9 cellular contexts compared by ENCODE assay signal in genomic region chr13:25170554-25171107, GRCh38. TPM values are rescaled to one million over a fixed set of nuclear protein-coding genes. Genes with fewer than 3 reads are reported as not detected.
DNase-seq lines count a peak whose midpoint lies in the region; ATAC-seq, FAIRE-seq and TF ChIP-seq lines count a peak whose summit lies in the region.
"Had no signal": no experiment of that assay in that cellular context is flagged by ENCODE, and none has a peak within 500 bp of the region (broad histone marks: within the 10 kb centered on the region; RNA-seq: fewer than 3 reads in every experiment).

No MANE protein-coding gene starts in this region.

- no peak for TF ChIP-seq POLR2A in endothelial cell of umbilical vein (IDR thresholded peaks at IDR 0.05; ENCODE audit: low read depth, low read length)
- TF ChIP-seq POLR2A in transverse colon (IDR thresholded peaks at IDR 0.05): no peak

- peak overlapping the region; percentile 23 for H3K18ac ChIP-seq in trophoblast cell (ENCODE audit: low read length)

- POLR2A ChIA-PET in endothelial cell of umbilical vein (lab: Charles Lee): no interaction called here

- H2BK12ac ChIP-seq in trophoblast cell (ENCODE audit: low read length): no peak overlapping the region

- H4K8ac ChIP-seq in trophoblast cell (ENCODE audit: low read depth, low read length): peak overlapping the region; percentile 56

- H4K20me1 ChIP-seq in endothelial cell of umbilical vein (replicated peaks; ENCODE audit: control insufficient read depth, extremely low read depth, insufficient read depth, low read length): no peaks in the 10 kb centered on the region

- peak overlapping the region; percentile 24 for H3K4ac ChIP-seq in trophoblast cell (ENCODE audit: low read depth, low read length)

- H3K4me3 ChIP-seq in GM06990 (replicated peaks; ENCODE audit: low read depth, low read length): peak overlapping the region; percentile 37
- H3K4me3 ChIP-seq in endothelial cell of umbilical vein (replicated peaks in 1 of 3; ENCODE audit: insufficient read depth in 1 of 3, low read depth in 1 of 3, low read length in 3 of 3): peak overlapping the region in 1 of 3 experiments; percentile 8
- H3K4me3 ChIP-seq in trophoblast cell (ENCODE audit: low read depth, low read length): peak overlapping the region; percentile 68
- peak overlapping the region in 2 of 4 donors; percentile 23 to 43 for H3K4me3 ChIP-seq in transverse colon

- no peak for ATAC-seq in GM19023 (IDR thresholded peaks at IDR 0.05; ENCODE audit: unreplicated experiment)

- H3K27me3 ChIP-seq in GM06990 (replicated peaks; ENCODE audit: control insufficient read depth, insufficient read depth, low read length) (no peaks in the 10 kb centered on the region; the same call in none of the 2 replicates), endothelial cell of umbilical vein (ENCODE audit: control insufficient read depth in 2 of 2, insufficient read depth in 2 of 2, low read length in 2 of 2) (peaks cover 34 to 68% of the 10 kb centered on the region in 2 experiments), trophoblast cell (ENCODE audit: insufficient read depth, low read length) (peaks cover 3% of the 10 kb centered on the region), transverse colon (peaks cover 70% of the 10 kb centered on the region)

- H3K9me3 ChIP-seq in endothelial cell of umbilical vein (replicated peaks; ENCODE audit: control insufficient read depth, insufficient read depth, low read length) (no peaks in the 10 kb centered on the region), trophoblast cell (ENCODE audit: insufficient read depth, low read depth, low read length) (peaks cover 5% of the 10 kb centered on the region), transverse colon (no peaks in the 10 kb centered on the region)

- no peak overlapping the region for H3K27ac ChIP-seq in endothelial cell of umbilical vein (ENCODE audit: insufficient read depth, low read depth, low read length)
- no peak overlapping the region for H3K27ac ChIP-seq in trophoblast cell (ENCODE audit: low read depth, low read length)
- H3K27ac ChIP-seq in transverse colon: no peak overlapping the region

- peak overlapping the region; percentile 40 for H2BK120ac ChIP-seq in trophoblast cell (ENCODE audit: insufficient read depth, low read length, poor library complexity)

- intact Hi-C loops in endothelial cell of umbilical vein (cut with micrococcal nuclease): no loop called here
- intact Hi-C loops in transverse colon (cut with DNase I; ENCODE audit: low total_unique reads): no loop called here

- H3K23ac ChIP-seq in trophoblast cell (ENCODE audit: low read length): no peak overlapping the region

- peaks cover 10% of the 10 kb centered on the region for H3K79me1 ChIP-seq in trophoblast cell (ENCODE audit: low read length)

- CTCF ChIA-PET in endothelial cell of umbilical vein (lab: Charles Lee): no interaction called here

- peak overlapping the region; percentile 17 for H3K14ac ChIP-seq in trophoblast cell (ENCODE audit: low read length)

- FAIRE-seq in endothelial cell of umbilical vein (lab: Jason Lieb, UNC): no peak

- dilution Hi-C loops in endothelial cell of umbilical vein (cut with MboI; ENCODE audit: extremely low pct_ligation_motif_present, low sequenced_read_pairs): no loop called here

- peak overlapping the region; percentile 28 for H4K91ac ChIP-seq in trophoblast cell (ENCODE audit: low read depth, low read length)

- BruUV-seq in endothelial cell of umbilical vein (replicated peaks; lab: Mats Ljungman, UMichigan): no TSS peak

- no peaks in the 10 kb centered on the region for H3K79me2 ChIP-seq in endothelial cell of umbilical vein (ENCODE audit: control insufficient read depth, insufficient read depth, low read length)
- peaks cover 4% of the 10 kb centered on the region for H3K79me2 ChIP-seq in trophoblast cell (ENCODE audit: control insufficient read depth, insufficient read depth, low read length, poor library complexity)

- H3K4me2 ChIP-seq in endothelial cell of umbilical vein (ENCODE audit: insufficient read depth, low read length) (no peak overlapping the region), trophoblast cell (ENCODE audit: low read length) (peak overlapping the region; percentile 92)

- no peak overlapping the region for H2BK5ac ChIP-seq in trophoblast cell (ENCODE audit: low read depth, low read length, poor library complexity)

- H4K12ac ChIP-seq in trophoblast cell (ENCODE audit: low read depth, low read length): peak overlapping the region; percentile 61

- no peaks in the 10 kb centered on the region for H3K36me3 ChIP-seq in GM06990 (ENCODE audit: control insufficient read depth, insufficient read depth, low read length)
- H3K36me3 ChIP-seq in endothelial cell of umbilical vein (ENCODE audit: control insufficient read depth in 2 of 2, extremely low read depth in 1 of 2, insufficient read depth in 2 of 2, low read length in 2 of 2): no peaks in the 10 kb centered on the region
- H3K36me3 ChIP-seq in trophoblast cell (ENCODE audit: control insufficient read depth in 1 of 2, insufficient read depth in 2 of 2, low read length in 2 of 2): no peaks in the 10 kb centered on the region
- no peaks in the 10 kb centered on the region for H3K36me3 ChIP-seq in transverse colon

- H2AK5ac ChIP-seq in trophoblast cell (ENCODE audit: low read length): no peak overlapping the region

- no peak for TF ChIP-seq CTCF in GM06990 (IDR thresholded peaks at IDR 0.05; ENCODE audit: insufficient read depth, low read length, poor library complexity, severe bottlenecking)
- TF ChIP-seq CTCF in endothelial cell of umbilical vein (IDR thresholded peaks at IDR 0.05; ENCODE audit: extremely low read depth in 1 of 2, insufficient read depth in 1 of 2, low read depth in 1 of 2, low read length in 2 of 2): no peak
- TF ChIP-seq CTCF in transverse colon (IDR thresholded peaks at IDR 0.05): no peak

- in situ Hi-C loops in transverse colon (cut with MboI; ENCODE audit: low pct_ligation_motif_present in 1 of 4, low pct_unique_long_range_greater_than_20kb in 1 of 4, low sequenced_read_pairs in 3 of 4): no loop called here

- WGBS in trophoblast cell (ENCODE audit: extremely low coverage, insufficient coverage, insufficient read length): no CpG with 5 or more reads among the region's 74 CpGs
- WGBS in transverse colon (ENCODE audit: low coverage in 1 of 2), 2 donors: 25% methylated on average over 35 of the region's 74 CpGs; no CpG with 5 or more reads in 1 of the 2 donors

- H3K4me1 ChIP-seq in endothelial cell of umbilical vein (ENCODE audit: control insufficient read depth, extremely low read depth, insufficient read depth, low read length) (no peaks in the 10 kb centered on the region), trophoblast cell (ENCODE audit: control insufficient read depth in 1 of 2, insufficient read depth in 2 of 2, low read length in 2 of 2) (peaks cover 2 to 11% of the 10 kb centered on the region in 2 experiments), transverse colon (peaks cover 0 to 7% (median 2%) of the 10 kb centered on the region in 4 donors)

- no peak overlapping the region for H3K9ac ChIP-seq in endothelial cell of umbilical vein (replicated peaks; ENCODE audit: extremely low read depth, insufficient read depth, low read length)
- H3K9ac ChIP-seq in trophoblast cell (ENCODE audit: low read length): no peak overlapping the region

- TF ChIP-seq EP300 in transverse colon (IDR thresholded peaks at IDR 0.05; ENCODE audit: low read depth): no peak

- DNase-seq in GM06990 (ENCODE audit: extremely low read depth, insufficient read length) (no peak), NCI-H128 (lab: John Stamatoyannopoulos, UW; ENCODE audit: unreplicated experiment) (peak; percentile 7), endothelial cell of umbilical vein (ENCODE audit: low read depth, low spot score) (no peak), trophoblast cell (peak in 1 of 2 donors; percentile 9), transverse colon (no peak), NCI-H187 treated with DMSO at 0.1 percent for 48 hours (lab: John Stamatoyannopoulos, UW) (no peak)
- DNase-seq in activated naive CD4-positive, alpha-beta T cell treated with Interleukin-2 at 50 U/mL for 16 hours: no peak

- H3K9me1 ChIP-seq in endothelial cell of umbilical vein (replicated peaks; ENCODE audit: control insufficient read depth, extremely low read depth, insufficient read depth, low read length): no peaks in the 10 kb centered on the region

- H2AFZ ChIP-seq in endothelial cell of umbilical vein (ENCODE audit: low read depth, low read length) (no peak overlapping the region), trophoblast cell (ENCODE audit: insufficient read depth, low read length, poor library complexity) (peak overlapping the region; percentile 72)

TF ChIP-seq in endothelial cell of umbilical vein, 7 proteins besides CTCF, POLR2A, EP300 and RAD21:
- TF ChIP-seq EZH2 (IDR thresholded peaks at IDR 0.05; ENCODE audit: borderline replicate concordance, low read depth, low read length, severe bottlenecking): peak; percentile 73
- no peak for TF ChIP-seq MAX (IDR thresholded peaks at IDR 0.05; ENCODE audit: insufficient read depth, insufficient read length)

RNA-seq across cellular contexts. Expression of gene AMER2, which starts 1.5 kb away (rescaled TPM):
- not detected in 2 replicates for total RNA-seq in endothelial cell of umbilical vein
- not detected in 2 replicates for polyA plus RNA-seq in endothelial cell of umbilical vein
- not detected in 2 replicates for polyA plus RNA-seq in endothelial cell of umbilical vein (2011; cell fraction: cytosol; rRNA removed)
- not detected in 2 replicates for polyA plus RNA-seq in endothelial cell of umbilical vein (2011; cell fraction: nucleus; rRNA removed)
- not detected in 2 replicates for polyA plus RNA-seq in endothelial cell of umbilical vein (2012)
- not detected in 2 replicates for polyA minus RNA-seq in endothelial cell of umbilical vein
- polyA minus RNA-seq in endothelial cell of umbilical vein (2011; cell fraction: cytosol; rRNA and poly(A)+ RNA removed): not detected
- polyA minus RNA-seq in endothelial cell of umbilical vein (2011; cell fraction: nucleus; rRNA and poly(A)+ RNA removed): not detected in 2 replicates
- polyA plus RNA-seq in trophoblast cell (2013): 0.85 and 1.0 TPM in 2 replicates
- total RNA-seq in transverse colon: under 1 TPM in 2 of 4 donors, not detected in 2; 0.14 to 0.16 TPM
- total RNA-seq: dermis microvascular lymphatic vessel endothelial cell had no signal
